Comparison of ENCODE assay signal across 7 cellular contexts in the genomic region with DNA sequence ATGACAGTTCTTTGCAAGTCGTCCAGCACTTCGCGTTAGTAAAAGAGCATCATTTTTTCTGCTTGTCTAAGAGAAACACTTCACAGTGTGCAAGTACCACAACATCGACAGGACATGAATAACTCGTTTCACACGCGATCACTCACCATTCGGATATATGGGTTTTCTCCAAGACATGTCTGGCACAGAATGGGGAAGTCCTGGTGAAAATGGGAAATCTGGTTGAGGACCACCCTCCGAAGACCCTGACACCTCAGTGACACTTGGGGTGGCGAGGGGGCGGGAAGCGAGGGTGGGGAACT. TPM values are rescaled to one million over a fixed set of nuclear protein-coding genes. Genes with fewer than 3 reads are reported as not detected.
DNase-seq lines count a peak whose midpoint lies in the region; ATAC-seq and TF ChIP-seq lines count a peak whose summit lies in the region.

No MANE protein-coding gene starts in this region.

- H3K36me3 ChIP-seq in NT2/D1 (ENCODE audit: insufficient read depth, insufficient read length, low read length) (peaks cover 42% of the 10 kb centered on the region), stomach smooth muscle (ENCODE audit: control insufficient read depth in 2 of 2, insufficient read depth in 2 of 2, low read length in 2 of 2) (peaks cover 27 to 30% of the 10 kb centered on the region in 2 donors)

- H3K4me1 ChIP-seq in NT2/D1 (ENCODE audit: insufficient read depth, insufficient read length), result no peaks in the 10 kb centered on the region
- peaks cover 5% of the 10 kb centered on the region for H3K4me1 ChIP-seq in stomach smooth muscle (ENCODE audit: control insufficient read depth, insufficient read depth, low read length)

- H3K4me3 ChIP-seq in NT2/D1 (ENCODE audit: insufficient read length, low read depth) (peak overlapping the region; percentile 94), fibroblast of villous mesenchyme (ENCODE audit: low read depth, low read length) (peak overlapping the region; percentile 100), stomach smooth muscle (ENCODE audit: low read length in 2 of 2) (peak overlapping the region; percentile 82 to 95)

- H3K27me3 ChIP-seq in NT2/D1 (ENCODE audit: insufficient read depth, insufficient read length) (no peaks in the 10 kb centered on the region), stomach smooth muscle (ENCODE audit: control insufficient read depth in 1 of 2, insufficient read depth in 2 of 2, low read length in 2 of 2) (no peaks in the 10 kb centered on the region)

- DNase-seq in NT2/D1 (ENCODE audit: low read depth, low spot score), result no peak
- DNase-seq in fibroblast of villous mesenchyme (ENCODE audit: low read depth), result no peak
- no peak for DNase-seq in NCI-H1092 (lab: John Stamatoyannopoulos, UW)
- DNase-seq in activated CD4-positive, alpha-beta T cell treated with anti-CD3 and anti-CD28 coated beads for 4 hours, result no peak

- peak overlapping the region; percentile 95 for H3K27ac ChIP-seq in stomach smooth muscle (ENCODE audit: low read length)

- H3K9ac ChIP-seq in NT2/D1 (ENCODE audit: insufficient read length, low read depth), result peak overlapping the region; percentile 96
- H3K9ac ChIP-seq in stomach smooth muscle (ENCODE audit: low read length in 2 of 2), result peak overlapping the region; percentile 97

- TF ChIP-seq CTCF in fibroblast of villous mesenchyme (IDR thresholded peaks at IDR 0.05; ENCODE audit: insufficient read depth, low read depth, low read length), result no peak

- H3K9me3 ChIP-seq in NT2/D1 (ENCODE audit: insufficient read depth, low read length) (no peaks in the 10 kb centered on the region), stomach smooth muscle (ENCODE audit: control insufficient read depth in 2 of 2, low read length in 2 of 2) (no peaks in the 10 kb centered on the region)

- ATAC-seq in GM21576 (IDR thresholded peaks at IDR 0.05; ENCODE audit: unreplicated experiment), result peak; percentile 2
- no peak for ATAC-seq in GM21528 (IDR thresholded peaks at IDR 0.05; ENCODE audit: low FRiP score, unreplicated experiment)

RNA-seq across cellular contexts. Expression of gene RBM22, which starts 0.6 kb away (rescaled TPM):
- total RNA-seq in fibroblast of villous mesenchyme, result 18.7 and 29.8 TPM in 2 replicates

RNA-seq across cellular contexts. Expression of gene MYOZ3, which starts 39.2 kb away (rescaled TPM):
- total RNA-seq in fibroblast of villous mesenchyme, result under 0.01 TPM in 2 replicates

RNA-seq across cellular contexts. Expression of gene DCTN4, which starts 58.6 kb away (rescaled TPM):
- total RNA-seq in fibroblast of villous mesenchyme, result 48.3 and 66.1 TPM in 2 replicates

RNA-seq across cellular contexts. Expression of gene SYNPO, which starts 59.8 kb away (rescaled TPM):
- total RNA-seq in fibroblast of villous mesenchyme, result 7.3 and 10.6 TPM in 2 replicates
